ENCODE assay signal across 27 cellular contexts in genomic region chr1:6796095-6796494, GRCh38. TPM values are rescaled to one million over a fixed set of nuclear protein-coding genes. Genes with fewer than 3 reads are reported as not detected.
A peak's percentile ranks its signal among the peaks of the same experiment; 100 is the strongest.
DNase-seq lines count a peak whose midpoint lies in the region; ATAC-seq, FAIRE-seq and TF ChIP-seq lines count a peak whose summit lies in the region.
"Had no signal": no experiment of that assay in that cellular context is flagged by ENCODE, and none has a peak within 500 bp of the region (broad histone marks: within the 10 kb centered on the region; RNA-seq: fewer than 3 reads in every experiment).

No MANE protein-coding gene starts in this region.

- DNase-seq in PC-9 (no peak), brain microvascular endothelial cell (no peak), keratinocyte (ENCODE audit: low read depth, low spot score) (no peak), thoracic aorta (ENCODE audit: low spot score) (no peak), DMS53 (lab: John Stamatoyannopoulos, UW) (no peak), natural killer cell (no peak)
- DNase-seq in stimulated activated CD4-positive, alpha-beta T cell treated with anti-CD3 and anti-CD28 coated beads, Interleukin-4, amount 100 ng/mL, for 1 hour: no peak
- DNase-seq: activated CD4-positive, alpha-beta T cell treated with anti-CD3 and anti-CD28 coated beads, Interleukin-2, amount 10 ng/mL, durations not matched to agents 7 days and 5 days; activated naive CD4-positive, alpha-beta T cell; activated T-cell treated with anti-CD3 and anti-CD28 coated beads, Interleukin-2, amount 50 U/mL, for 4 hours; AML-193; amniotic stem cell; CD4-positive, alpha-beta T cell; dorsolateral prefrontal cortex; glutamatergic neuron; Kasumi-1; kidney; NCI-H146; stimulated activated naive B cell treated with anti-CD40 and anti-IgM and Interleukin-4, amounts not matched to agents 10 μg/mL and 1 μg/mL and 100 μg/mL, for 72 hours; uterus had no signal

- H3K36me3 Mint-ChIP-seq in natural killer cell: no peaks in the 10 kb centered on the region

- H3K9me3 ChIP-seq in PC-9 (ENCODE audit: insufficient read depth, low read depth) (no peaks in the 10 kb centered on the region), keratinocyte (ENCODE audit: control insufficient read depth, low read depth, low read length) (no peaks in the 10 kb centered on the region), thoracic aorta (no peaks in the 10 kb centered on the region)
- H3K9me3 ChIP-seq: uterus had no signal

- CTCF ChIA-PET in PC-9 (lab: Charles Lee): interaction anchor here (0.7 kb wide), 1 partner anchor 1367 kb away, joined by 3 read pairs; no protein-coding TSS in a partner anchor

- H3K4me1 ChIP-seq in PC-9 (replicated peaks; ENCODE audit: insufficient read depth) (peaks cover 12% of the 10 kb centered on the region), keratinocyte (ENCODE audit: control insufficient read depth, extremely low read depth, insufficient read depth, low read length) (peaks cover 7% of the 10 kb centered on the region), thoracic aorta (ENCODE audit: control insufficient read depth in 1 of 2, low read depth in 2 of 2) (peaks cover 55 to 78% of the 10 kb centered on the region in 2 donors)

- peaks cover 5% of the 10 kb centered on the region for H3K79me2 ChIP-seq in PC-9 (ENCODE audit: low read depth)
- H3K79me2 ChIP-seq in keratinocyte (ENCODE audit: control insufficient read depth, insufficient read depth, low read length): peaks cover 68% of the 10 kb centered on the region

- no peak overlapping the region for H3K9ac ChIP-seq in keratinocyte (ENCODE audit: control insufficient read depth, extremely low read depth, insufficient read depth, low read length)

- peaks cover 7% of the 10 kb centered on the region; the same call in 1 of the 2 replicates for H3F3A ChIP-seq in PC-9 (ENCODE audit: insufficient read depth, low read depth)

- H3K27ac ChIP-seq in PC-9 (peak overlapping the region; percentile 46; the same call in 1 of the 2 replicates), brain microvascular endothelial cell (peak overlapping the region; percentile 66), keratinocyte (ENCODE audit: control insufficient read depth, insufficient read depth, low read length) (peak overlapping the region; percentile 4), thoracic aorta (peak overlapping the region in 1 of 2 donors; percentile 45)
- H3K27ac ChIP-seq: uterus had no signal

- H2AFZ ChIP-seq in PC-9: no peak overlapping the region
- no peak overlapping the region for H2AFZ ChIP-seq in keratinocyte (ENCODE audit: control insufficient read depth, low read length)

- no peaks in the 10 kb centered on the region for H3K27me3 Mint-ChIP-seq in natural killer cell (ENCODE audit: low read depth in 2 of 2)
- H3K27me3 Mint-ChIP-seq: activated CD4-positive, alpha-beta T cell treated with anti-CD3 and anti-CD28 coated beads, Interleukin-2, amount 10 ng/mL, durations not matched to agents 7 days and 5 days; CD4-positive, alpha-beta T cell; central memory CD8-positive, alpha-beta T cell; stimulated activated naive B cell treated with anti-CD40 and anti-IgM and Interleukin-4, amounts not matched to agents 10 μg/mL and 1 μg/mL and 100 μg/mL, for 72 hours had no signal

- no peak for FAIRE-seq in keratinocyte (lab: Jason Lieb, UNC)
- FAIRE-seq: D721Med, GM12878, HepG2 had no signal

- H3K9me3 Mint-ChIP-seq in natural killer cell: no peaks in the 10 kb centered on the region
- H3K9me3 Mint-ChIP-seq: activated CD4-positive, alpha-beta T cell treated with anti-CD3 and anti-CD28 coated beads, Interleukin-2, amount 10 ng/mL, durations not matched to agents 7 days and 5 days; activated T-cell treated with anti-CD3 and anti-CD28 coated beads, Interleukin-2, amount 50 U/mL, for 4 hours; CD4-positive, alpha-beta T cell; central memory CD8-positive, alpha-beta T cell; neural crest cell; stimulated activated naive B cell treated with anti-CD40 and anti-IgM and Interleukin-4, amounts not matched to agents 10 μg/mL and 1 μg/mL and 100 μg/mL, for 72 hours had no signal

- H3K4me1 Mint-ChIP-seq in natural killer cell: peaks cover 3 to 18% of the 10 kb centered on the region in 2 donors

- ATAC-seq in thoracic aorta (ENCODE audit: insufficient number of reproducible peaks, low FRiP score, low read depth) (peak; percentile 15), natural killer cell (no peak)
- ATAC-seq: activated T-cell treated with anti-CD3 and anti-CD28 coated beads, Interleukin-2, amount 50 U/mL, for 4 hours; GM12878; HepG2; sciatic nerve; stimulated activated naive B cell treated with anti-CD40 and anti-IgM and Interleukin-4, amounts not matched to agents 10 μg/mL and 1 μg/mL and 100 μg/mL, for 72 hours had no signal

- no peak overlapping the region for H3K4me3 ChIP-seq in PC-9
- no peak overlapping the region for H3K4me3 ChIP-seq in brain microvascular endothelial cell (ENCODE audit: low read depth, low read length)
- H3K4me3 ChIP-seq in keratinocyte (ENCODE audit: control insufficient read depth in 2 of 3, extremely low read depth in 1 of 3, insufficient read depth in 2 of 3, low read depth in 1 of 3, low read length in 3 of 3): no peak overlapping the region
- H3K4me3 ChIP-seq in thoracic aorta: peak overlapping the region; percentile 36
- H3K4me3 ChIP-seq: dorsolateral prefrontal cortex, GM12878, lung, uterus had no signal

- in situ Hi-C loops in brain microvascular endothelial cell (cut with HindIII; ENCODE audit: low pct_ligation_motif_present, low sequenced_read_pairs): no loop called here

- dilution Hi-C loops in keratinocyte (cut with MboI; ENCODE audit: extremely low pct_ligation_motif_present, low sequenced_read_pairs): no loop called here

- no peak overlapping the region for H3K27ac Mint-ChIP-seq in natural killer cell
- H3K27ac Mint-ChIP-seq: activated CD4-positive, alpha-beta T cell treated with anti-CD3 and anti-CD28 coated beads, Interleukin-2, amount 10 ng/mL, durations not matched to agents 7 days and 5 days; CD4-positive, alpha-beta T cell; stimulated activated naive B cell treated with anti-CD40 and anti-IgM and Interleukin-4, amounts not matched to agents 10 μg/mL and 1 μg/mL and 100 μg/mL, for 72 hours had no signal

- TF ChIP-seq CTCF in PC-9 (conservative IDR thresholded peaks at IDR 0.05) (no peak), brain microvascular endothelial cell (IDR thresholded peaks at IDR 0.05; ENCODE audit: low read depth, low read length, missing control alignments) (no peak), keratinocyte (optimal IDR thresholded peaks at IDR 0.05 in 1 of 3, IDR thresholded peaks at IDR 0.05 in 1 of 3, conservative IDR thresholded peaks at IDR 0.05 in 1 of 3; ENCODE audit: extremely low read depth in 1 of 3, insufficient read depth in 2 of 3, low read length in 3 of 3) (no peak), thoracic aorta (IDR thresholded peaks at IDR 0.05) (no peak), natural killer cell (IDR thresholded peaks at IDR 0.05) (no peak)

- H3K9me1 ChIP-seq in keratinocyte (ENCODE audit: control insufficient read depth, extremely low read depth, insufficient read depth, low read length): no peaks in the 10 kb centered on the region

- H3K4me3 Mint-ChIP-seq in natural killer cell: no peak overlapping the region
- H3K4me3 Mint-ChIP-seq: activated CD4-positive, alpha-beta T cell treated with anti-CD3 and anti-CD28 coated beads, Interleukin-2, amount 10 ng/mL, durations not matched to agents 7 days and 5 days; activated T-cell treated with anti-CD3 and anti-CD28 coated beads, Interleukin-2, amount 50 U/mL, for 4 hours; CD4-positive, alpha-beta T cell; central memory CD8-positive, alpha-beta T cell; neural crest cell; stimulated activated naive B cell treated with anti-CD40 and anti-IgM and Interleukin-4, amounts not matched to agents 10 μg/mL and 1 μg/mL and 100 μg/mL, for 72 hours had no signal

- POLR2A ChIA-PET in PC-9 (lab: Charles Lee; ENCODE audit: unreplicated experiment): interaction anchor here (0.6 to 1.2 kb wide), 4 partner anchors 11 to 258 kb away, joined by 3 to 4 read pairs (median 4); partner anchors contain the start of gene CAMTA1

- H3K4me2 ChIP-seq in PC-9 (no peak overlapping the region), keratinocyte (ENCODE audit: control insufficient read depth, extremely low read depth, insufficient read depth, low read depth, low read length) (no peak overlapping the region)

- H3K36me3 ChIP-seq in PC-9 (ENCODE audit: low read depth): no peaks in the 10 kb centered on the region
- no peaks in the 10 kb centered on the region for H3K36me3 ChIP-seq in brain microvascular endothelial cell (replicated peaks)
- H3K36me3 ChIP-seq in keratinocyte (ENCODE audit: control insufficient read depth in 2 of 2, extremely low read depth in 1 of 2, insufficient read depth in 2 of 2, low read length in 2 of 2): peaks cover 0 to 4% of the 10 kb centered on the region in 2 experiments
- no peaks in the 10 kb centered on the region for H3K36me3 ChIP-seq in thoracic aorta
- H3K36me3 ChIP-seq: uterus had no signal

- intact Hi-C loops in PC-9 (cut with micrococcal nuclease; ENCODE audit: unreplicated experiment): loop anchor here (10.0 kb wide), 1 partner anchor 249 kb away; no protein-coding TSS in a partner anchor
- intact Hi-C loops in natural killer cell (cut with micrococcal nuclease): no loop called here

- no peaks in the 10 kb centered on the region for H3K9me2 ChIP-seq in PC-9 (ENCODE audit: insufficient read depth)

- H4K20me1 ChIP-seq in PC-9 (ENCODE audit: insufficient read depth) (no peaks in the 10 kb centered on the region; the same call in none of the 2 replicates), keratinocyte (ENCODE audit: control insufficient read depth, extremely low read depth, insufficient read depth, low read length) (no peaks in the 10 kb centered on the region)

- H3K27me3 ChIP-seq in PC-9 (ENCODE audit: insufficient read depth, low read depth) (no peaks in the 10 kb centered on the region), brain microvascular endothelial cell (replicated peaks) (no peaks in the 10 kb centered on the region), keratinocyte (ENCODE audit: control insufficient read depth, extremely low read depth, insufficient read depth, low read length) (no peaks in the 10 kb centered on the region), thoracic aorta (replicated peaks; ENCODE audit: insufficient read depth) (no peaks in the 10 kb centered on the region)
- H3K27me3 ChIP-seq: dorsolateral prefrontal cortex, uterus had no signal

- no TSS peak for BruUV-seq in PC-9 (replicated peaks; lab: Mats Ljungman, UMichigan)

RNA-seq across cellular contexts. Expression of gene CAMTA1, which starts 10.8 kb away (rescaled TPM):
- 72.3 and 75.3 TPM in 2 replicates for total RNA-seq in PC-9 (2021)
- 30.5 to 54.4 TPM (median 51.4 TPM) in 3 replicates for polyA plus RNA-seq in keratinocyte
- polyA plus RNA-seq in keratinocyte (2011; ENCODE audit: low read depth): 25.0 TPM
- polyA plus RNA-seq in keratinocyte (2011; cell fraction: cytosol; rRNA removed): 56.1 and 88.2 TPM in 2 replicates
- 20.1 and 23.8 TPM in 2 replicates for polyA plus RNA-seq in keratinocyte (2011; cell fraction: nucleus; rRNA removed)
- 75.3 and 124 TPM in 2 replicates for polyA plus RNA-seq in keratinocyte (2012; ENCODE audit: low replicate concordance)
- polyA minus RNA-seq in keratinocyte: 6.7 to 24.4 TPM (median 22.7 TPM) in 3 replicates
- polyA minus RNA-seq in keratinocyte (2011; cell fraction: cytosol; rRNA and poly(A)+ RNA removed): 17.3 TPM
- polyA minus RNA-seq in keratinocyte (2011; cell fraction: nucleus; rRNA and poly(A)+ RNA removed): 11.2 and 15.7 TPM in 2 replicates
- total RNA-seq in thoracic aorta: 100 to 1,000 TPM; 105 to 113 TPM
- 10 to 100 TPM; 40.6 to 53.3 (median 44.9) TPM for total RNA-seq in natural killer cell
